ENCODE assay signal across 25 cellular contexts in the genomic region with DNA sequence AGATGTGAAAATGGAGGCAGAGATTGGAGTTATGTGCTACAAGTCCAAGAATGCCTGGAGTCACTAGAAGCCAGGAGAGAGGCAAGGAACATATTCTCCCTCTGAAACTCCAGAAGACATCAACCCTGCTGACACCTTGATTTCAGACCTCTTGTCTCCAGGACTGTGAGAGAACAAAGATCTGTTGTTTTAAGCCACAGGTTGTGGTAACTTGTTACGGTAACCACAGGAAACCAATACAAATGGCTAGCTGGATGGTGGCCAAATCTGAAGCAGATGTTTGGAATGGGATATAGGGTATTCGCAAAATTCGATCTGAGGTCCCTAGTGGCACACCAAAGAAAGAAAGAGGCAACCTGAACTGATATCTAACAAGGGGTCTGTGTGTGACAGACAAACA.
DNase-seq lines count a peak whose midpoint lies in the region; ATAC-seq and TF ChIP-seq lines count a peak whose summit lies in the region.
"Had no signal": no experiment of that assay in that cellular context is flagged by ENCODE, and none has a peak within 500 bp of the region (broad histone marks: within the 10 kb centered on the region; RNA-seq: fewer than 3 reads in every experiment).

No MANE protein-coding gene starts in this region.

- no peak for ATAC-seq in omental fat pad (ENCODE audit: low FRiP score)
- ATAC-seq in activated CD8-positive, alpha-beta memory T cell treated with anti-CD3 and anti-CD28 coated beads, Interleukin-2, amount 10 ng/mL, durations not matched to agents 7 days and 5 days: no peak
- ATAC-seq: gastroesophageal sphincter, right cardiac atrium had no signal

- DNase-seq in NCI-H2081 (lab: John Stamatoyannopoulos, UW) (peak; percentile 31 to 52), NCI-H2081 treated with DMSO at 0.1 percent for 48 hours (lab: John Stamatoyannopoulos, UW) (no peak), RPMI8226 (peak; percentile 16), kidney tubule cell (ENCODE audit: low spot score) (peak; percentile 6), hippocampal formation (lab: John Stamatoyannopoulos, UW) (no peak), omental fat pad (ENCODE audit: low spot score) (no peak)
- DNase-seq in Jurkat, Clone E6-1 (ENCODE audit: low read depth, low spot score): peak; percentile 42
- DNase-seq in activated CD8-positive, alpha-beta memory T cell treated with anti-CD3 and anti-CD28 coated beads, Interleukin-2, amount 10 ng/mL, durations not matched to agents 7 days and 5 days: no peak
- DNase-seq: activated CD4-positive, alpha-beta T cell treated with anti-CD3 and anti-CD28 coated beads, Interleukin-2, amount 50 U/mL, for 4 hours; activated T-cell treated with anti-CD3 and anti-CD28 coated beads, Interleukin-2, amount 50 U/mL, for 24 hours; brain microvascular endothelial cell; DMS79; GOT3; left ventricle myocardium inferior; NCI-H1694; NK-92 treated with Interleukin-12 subunit alpha and Interleukin-12 subunit beta, amount 100 ng/mL, for 24 hours; nucleus accumbens; right cardiac atrium; stimulated activated naive CD4-positive, alpha-beta T cell treated with Interleukin-2 at 50 U/mL for 16 hours; tibial artery; WERI-Rb-1 had no signal

- H3K4me3 ChIP-seq in Jurkat, Clone E6-1 (ENCODE audit: low read length): no peak overlapping the region
- H3K4me3 ChIP-seq: BLaER1 treated with 17β-estradiol and CSF1 and Interleukin-3, amounts not matched to agents 10 nM and 100 nM; gastroesophageal sphincter; left ventricle myocardium inferior; tibial artery had no signal

- H3K4me1 Mint-ChIP-seq in activated CD8-positive, alpha-beta memory T cell treated with anti-CD3 and anti-CD28 coated beads, Interleukin-2, amount 10 ng/mL, durations not matched to agents 7 days and 5 days: peaks cover 2% of the 10 kb centered on the region

- no peak overlapping the region for H3K27ac Mint-ChIP-seq in activated CD8-positive, alpha-beta memory T cell treated with anti-CD3 and anti-CD28 coated beads, Interleukin-2, amount 10 ng/mL, durations not matched to agents 7 days and 5 days
- H3K27ac Mint-ChIP-seq: activated naive CD4-positive, alpha-beta T cell treated with anti-CD3 and anti-CD28 coated beads, Interleukin-2, amount 50 U/mL, for 24 hours; activated T-cell treated with anti-CD3 and anti-CD28 coated beads, Interleukin-2, amount 50 U/mL, for 24 hours; dendritic cell treated with granulocyte-macrophage colony-stimulating factor and Interleukin-4, amounts not matched to agents 40 ng/mL and 50 ng/mL, for 4 days had no signal

- no peak for TF ChIP-seq CTCF in omental fat pad (IDR thresholded peaks at IDR 0.05)

- no peaks in the 10 kb centered on the region for H3K36me3 Mint-ChIP-seq in activated CD8-positive, alpha-beta memory T cell treated with anti-CD3 and anti-CD28 coated beads, Interleukin-2, amount 10 ng/mL, durations not matched to agents 7 days and 5 days
- H3K36me3 Mint-ChIP-seq: activated naive CD4-positive, alpha-beta T cell treated with anti-CD3 and anti-CD28 coated beads, Interleukin-2, amount 50 U/mL, for 24 hours had no signal

- H3K4me3 Mint-ChIP-seq in activated CD8-positive, alpha-beta memory T cell treated with anti-CD3 and anti-CD28 coated beads, Interleukin-2, amount 10 ng/mL, durations not matched to agents 7 days and 5 days: no peak overlapping the region
- H3K4me3 Mint-ChIP-seq: activated naive CD4-positive, alpha-beta T cell treated with anti-CD3 and anti-CD28 coated beads, Interleukin-2, amount 50 U/mL, for 24 hours; activated T-cell treated with anti-CD3 and anti-CD28 coated beads, Interleukin-2, amount 50 U/mL, for 24 hours; dendritic cell treated with granulocyte-macrophage colony-stimulating factor and Interleukin-4, amounts not matched to agents 40 ng/mL and 50 ng/mL, for 4 days had no signal

- peaks cover 21% of the 10 kb centered on the region for H3K27me3 Mint-ChIP-seq in activated CD8-positive, alpha-beta memory T cell treated with anti-CD3 and anti-CD28 coated beads, Interleukin-2, amount 10 ng/mL, durations not matched to agents 7 days and 5 days

- H3K9me3 Mint-ChIP-seq in activated CD8-positive, alpha-beta memory T cell treated with anti-CD3 and anti-CD28 coated beads, Interleukin-2, amount 10 ng/mL, durations not matched to agents 7 days and 5 days (ENCODE audit: low read depth): no peaks in the 10 kb centered on the region
- H3K9me3 Mint-ChIP-seq: activated naive CD4-positive, alpha-beta T cell treated with anti-CD3 and anti-CD28 coated beads, Interleukin-2, amount 50 U/mL, for 24 hours; activated T-cell treated with anti-CD3 and anti-CD28 coated beads, Interleukin-2, amount 50 U/mL, for 24 hours; dendritic cell treated with granulocyte-macrophage colony-stimulating factor and Interleukin-4, amounts not matched to agents 40 ng/mL and 50 ng/mL, for 4 days had no signal

- CTCF ChIA-PET in activated CD8-positive, alpha-beta memory T cell treated with anti-CD3 and anti-CD28 coated beads, Interleukin-2, amount 10 ng/mL, durations not matched to agents 7 days and 5 days (lab: Charles Lee): no interaction called here

Comparison
In these comparisons a context has a peak if more than half of its experiments do, and no peak if none do; other contexts are left out.
1. DNase-seq: peak in NCI-H2081 (2 of 2), Jurkat, Clone E6-1 (single experiment), RPMI8226 (single experiment) and kidney tubule cell (single experiment); none in NCI-H2081 treated with DMSO at 0.1 percent for 48 hours (single experiment), hippocampal formation (0 of 2), omental fat pad (single experiment) and activated CD8-positive, alpha-beta memory T cell treated with anti-CD3 and anti-CD28 coated beads, Interleukin-2, amount 10 ng/mL, durations not matched to agents 7 days and 5 days (single experiment).